14 cellular contexts compared by ENCODE assay signal in genomic region chr6:46921731-46922130, GRCh38. TPM values are rescaled to one million over a fixed set of nuclear protein-coding genes. Genes with fewer than 3 reads are reported as not detected.
A peak's percentile ranks its signal among the peaks of the same experiment; 100 is the strongest.
DNase-seq lines count a peak whose midpoint lies in the region; ATAC-seq and TF ChIP-seq lines count a peak whose summit lies in the region.
"Had no signal": no experiment of that assay in that cellular context is flagged by ENCODE, and none has a peak within 500 bp of the region (broad histone marks: within the 10 kb centered on the region; RNA-seq: fewer than 3 reads in every experiment).

A gene with protein sequence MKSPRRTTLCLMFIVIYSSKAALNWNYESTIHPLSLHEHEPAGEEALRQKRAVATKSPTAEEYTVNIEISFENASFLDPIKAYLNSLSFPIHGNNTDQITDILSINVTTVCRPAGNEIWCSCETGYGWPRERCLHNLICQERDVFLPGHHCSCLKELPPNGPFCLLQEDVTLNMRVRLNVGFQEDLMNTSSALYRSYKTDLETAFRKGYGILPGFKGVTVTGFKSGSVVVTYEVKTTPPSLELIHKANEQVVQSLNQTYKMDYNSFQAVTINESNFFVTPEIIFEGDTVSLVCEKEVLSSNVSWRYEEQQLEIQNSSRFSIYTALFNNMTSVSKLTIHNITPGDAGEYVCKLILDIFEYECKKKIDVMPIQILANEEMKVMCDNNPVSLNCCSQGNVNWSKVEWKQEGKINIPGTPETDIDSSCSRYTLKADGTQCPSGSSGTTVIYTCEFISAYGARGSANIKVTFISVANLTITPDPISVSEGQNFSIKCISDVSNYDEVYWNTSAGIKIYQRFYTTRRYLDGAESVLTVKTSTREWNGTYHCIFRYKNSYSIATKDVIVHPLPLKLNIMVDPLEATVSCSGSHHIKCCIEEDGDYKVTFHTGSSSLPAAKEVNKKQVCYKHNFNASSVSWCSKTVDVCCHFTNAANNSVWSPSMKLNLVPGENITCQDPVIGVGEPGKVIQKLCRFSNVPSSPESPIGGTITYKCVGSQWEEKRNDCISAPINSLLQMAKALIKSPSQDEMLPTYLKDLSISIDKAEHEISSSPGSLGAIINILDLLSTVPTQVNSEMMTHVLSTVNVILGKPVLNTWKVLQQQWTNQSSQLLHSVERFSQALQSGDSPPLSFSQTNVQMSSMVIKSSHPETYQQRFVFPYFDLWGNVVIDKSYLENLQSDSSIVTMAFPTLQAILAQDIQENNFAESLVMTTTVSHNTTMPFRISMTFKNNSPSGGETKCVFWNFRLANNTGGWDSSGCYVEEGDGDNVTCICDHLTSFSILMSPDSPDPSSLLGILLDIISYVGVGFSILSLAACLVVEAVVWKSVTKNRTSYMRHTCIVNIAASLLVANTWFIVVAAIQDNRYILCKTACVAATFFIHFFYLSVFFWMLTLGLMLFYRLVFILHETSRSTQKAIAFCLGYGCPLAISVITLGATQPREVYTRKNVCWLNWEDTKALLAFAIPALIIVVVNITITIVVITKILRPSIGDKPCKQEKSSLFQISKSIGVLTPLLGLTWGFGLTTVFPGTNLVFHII (N-terminal part only) (minus strand): TSS chr6:46921938. CDS start chr6:46906762, 15,176 bp downstream.

- DNase-seq in glomerular endothelial cell (ENCODE audit: extremely low read depth, low read depth, low spot score) (no peak), mucosa of gallbladder (ENCODE audit: low spot score) (no peak), testis (no peak), NCI-H510A (lab: John Stamatoyannopoulos, UW) (no peak), smooth muscle cell (lab: John Stamatoyannopoulos, UW; ENCODE audit: unreplicated experiment) (no peak)
- DNase-seq in activated naive CD4-positive, alpha-beta T cell treated with anti-CD3 and anti-CD28 coated beads, Interleukin-2, amount 10 ng/mL, durations not matched to agents 7 days and 5 days, result no peak
- DNase-seq: activated CD4-positive, alpha-beta memory T cell treated with anti-CD3 and anti-CD28 coated beads for 36 hours; amniotic stem cell; KBM-7; NCI-H226 had no signal

- TF ChIP-seq CTCF in brain (conservative IDR thresholded peaks at IDR 0.05) (no peak), testis (IDR thresholded peaks at IDR 0.05) (no peak), smooth muscle cell (IDR thresholded peaks at IDR 0.05; ENCODE audit: borderline replicate concordance, insufficient read depth, poor library complexity, severe bottlenecking) (no peak)

- H3K36me3 Mint-ChIP-seq in brain, result no peaks in the 10 kb centered on the region
- H3K36me3 Mint-ChIP-seq in activated naive CD4-positive, alpha-beta T cell treated with anti-CD3 and anti-CD28 coated beads, Interleukin-2, amount 10 ng/mL, durations not matched to agents 7 days and 5 days, result no peaks in the 10 kb centered on the region
- H3K36me3 Mint-ChIP-seq: activated CD4-positive, alpha-beta memory T cell treated with anti-CD3 and anti-CD28 coated beads for 36 hours had no signal

- no peak for TF ChIP-seq POLR2A in testis (IDR thresholded peaks at IDR 0.05)

- H3K9me3 Mint-ChIP-seq in brain, result peaks cover 0 to 4% (median 0%) of the 10 kb centered on the region in 5 experiments
- H3K9me3 Mint-ChIP-seq in activated naive CD4-positive, alpha-beta T cell treated with anti-CD3 and anti-CD28 coated beads, Interleukin-2, amount 10 ng/mL, durations not matched to agents 7 days and 5 days, result no peaks in the 10 kb centered on the region
- H3K9me3 Mint-ChIP-seq: activated CD4-positive, alpha-beta memory T cell treated with anti-CD3 and anti-CD28 coated beads for 36 hours; activated T-helper 1 cell treated with anti-CD3 and anti-CD28 coated beads, Interleukin-12 subunit alpha, Interleukin-12 subunit beta, Interleukin-2, Interleukin-4 antibody, amounts not matched to agents 30 ng/mL and 10 ng/mL and 1 ng/mL, durations not matched to agents 14 hours and 24 hours and 36 hours had no signal

- 70 to 75% methylated on average over 13 of the region's 13 CpGs for WGBS in testis, 2 donors
- WGBS in smooth muscle cell (ENCODE audit: low lambda C conversion rate), result 94% methylated on average over 13 of the region's 13 CpGs

- H3K27me3 ChIP-seq in testis, result no peaks in the 10 kb centered on the region
- H3K27me3 ChIP-seq in smooth muscle cell (ENCODE audit: low read depth), result no peaks in the 10 kb centered on the region

- no peaks in the 10 kb centered on the region for H3F3A ChIP-seq in smooth muscle cell (ENCODE audit: low read depth)

- H3K9me3 ChIP-seq in testis (no peaks in the 10 kb centered on the region), smooth muscle cell (replicated peaks; ENCODE audit: low read depth) (no peaks in the 10 kb centered on the region)

- intact Hi-C loops in testis (cut with DNase I; ENCODE audit: low total_unique reads), result no loop called here

- no peak within 1 kb of the TSS for H2AFZ ChIP-seq in smooth muscle cell (ENCODE audit: low read depth)

- H3K4me1 ChIP-seq in testis, result peaks cover 11% of the 10 kb centered on the region
- no peaks in the 10 kb centered on the region for H3K4me1 ChIP-seq in smooth muscle cell (ENCODE audit: low read depth)

- no peak within 1 kb of the TSS for H3K9ac ChIP-seq in smooth muscle cell (ENCODE audit: low read depth)

- no peak within 1 kb of the TSS for H3K4me3 Mint-ChIP-seq in brain
- H3K4me3 Mint-ChIP-seq in activated naive CD4-positive, alpha-beta T cell treated with anti-CD3 and anti-CD28 coated beads, Interleukin-2, amount 10 ng/mL, durations not matched to agents 7 days and 5 days, result no peak within 1 kb of the TSS
- H3K4me3 Mint-ChIP-seq: activated CD4-positive, alpha-beta memory T cell treated with anti-CD3 and anti-CD28 coated beads for 36 hours; activated T-helper 1 cell treated with anti-CD3 and anti-CD28 coated beads, Interleukin-12 subunit alpha, Interleukin-12 subunit beta, Interleukin-2, Interleukin-4 antibody, amounts not matched to agents 30 ng/mL and 10 ng/mL and 1 ng/mL, durations not matched to agents 14 hours and 24 hours and 36 hours had no signal

- no peaks in the 10 kb centered on the region for H3K79me2 ChIP-seq in smooth muscle cell (ENCODE audit: low read depth)

- H3K4me3 ChIP-seq in testis (peak within 1 kb of the TSS in 1 of 2 donors; percentile 7), smooth muscle cell (no peak within 1 kb of the TSS)

- no peak within 1 kb of the TSS for H3K27ac Mint-ChIP-seq in brain
- H3K27ac Mint-ChIP-seq in activated naive CD4-positive, alpha-beta T cell treated with anti-CD3 and anti-CD28 coated beads, Interleukin-2, amount 10 ng/mL, durations not matched to agents 7 days and 5 days, result no peak within 1 kb of the TSS
- H3K27ac Mint-ChIP-seq: activated CD4-positive, alpha-beta memory T cell treated with anti-CD3 and anti-CD28 coated beads for 36 hours; activated T-helper 1 cell treated with anti-CD3 and anti-CD28 coated beads, Interleukin-12 subunit alpha, Interleukin-12 subunit beta, Interleukin-2, Interleukin-4 antibody, amounts not matched to agents 30 ng/mL and 10 ng/mL and 1 ng/mL, durations not matched to agents 14 hours and 24 hours and 36 hours had no signal

- H3K27ac ChIP-seq in testis (peak within 1 kb of the TSS in 1 of 2 donors; percentile 28), smooth muscle cell (ENCODE audit: low read depth) (no peak within 1 kb of the TSS)
- H3K27ac ChIP-seq: HL-60 had no signal

- H3K4me1 Mint-ChIP-seq in brain, result peaks cover 6% of the 10 kb centered on the region
- H3K4me1 Mint-ChIP-seq in activated naive CD4-positive, alpha-beta T cell treated with anti-CD3 and anti-CD28 coated beads, Interleukin-2, amount 10 ng/mL, durations not matched to agents 7 days and 5 days, result no peaks in the 10 kb centered on the region

- H3K27me3 Mint-ChIP-seq in brain, result no peaks in the 10 kb centered on the region
- H3K27me3 Mint-ChIP-seq in activated naive CD4-positive, alpha-beta T cell treated with anti-CD3 and anti-CD28 coated beads, Interleukin-2, amount 10 ng/mL, durations not matched to agents 7 days and 5 days, result no peaks in the 10 kb centered on the region

- no peak within 1 kb of the TSS for H3K4me2 ChIP-seq in smooth muscle cell

- no peak for ATAC-seq in GM19455 (IDR thresholded peaks at IDR 0.05; ENCODE audit: unreplicated experiment)

- no peaks in the 10 kb centered on the region for H4K20me1 ChIP-seq in smooth muscle cell (ENCODE audit: low read depth)

- H3K36me3 ChIP-seq in testis (ENCODE audit: low read depth, missing control alignments) (no peaks in the 10 kb centered on the region), smooth muscle cell (ENCODE audit: low read depth) (no peaks in the 10 kb centered on the region)

- CTCF ChIA-PET in activated naive CD4-positive, alpha-beta T cell treated with anti-CD3 and anti-CD28 coated beads, Interleukin-2, amount 10 ng/mL, durations not matched to agents 7 days and 5 days (lab: Charles Lee), result no interaction called here

RNA-seq across cellular contexts. Expression of the gene that starts here (rescaled TPM):
- polyA plus RNA-seq in brain (ENCODE audit: insufficient read depth, low read depth, low replicate concordance), result 10.8 TPM
- total RNA-seq in glomerular endothelial cell, result 495 and 502 TPM in 2 replicates
- total RNA-seq in mucosa of gallbladder, result 10.1 TPM
- total RNA-seq in testis, result 10 to 100 TPM in 1 of 2 donors, 1 to 10 TPM in 1; 8.8 to 12.2 TPM
- polyA plus RNA-seq in testis (ENCODE audit: insufficient read depth, low read depth, low replicate concordance), result 13.1 TPM
- total RNA-seq in smooth muscle cell, result 0.13 TPM in 1 of 2 replicates, not detected in the other
- not detected in 2 replicates for polyA plus RNA-seq in smooth muscle cell
- total RNA-seq: activated CD4-positive, alpha-beta memory T cell treated with anti-CD3 and anti-CD28 coated beads for 36 hours; activated T-helper 1 cell treated with anti-CD3 and anti-CD28 coated beads, Interleukin-12 subunit alpha, Interleukin-12 subunit beta, Interleukin-2, Interleukin-4 antibody, amounts not matched to agents 30 ng/mL and 10 ng/mL and 1 ng/mL, durations not matched to agents 14 hours and 24 hours and 36 hours had no signal

Comparison
In these comparisons a context has a peak if more than half of its experiments do, and no peak if none do; other contexts are left out.
1. RNA of the gene that starts here (total RNA-seq): 495 to 502 TPM in glomerular endothelial cell; 8.8 to 12.2 TPM in testis, 10.1 TPM in mucosa of gallbladder (single experiment) and 0.13 TPM in smooth muscle cell; every median in the first group is over 10 times any median in the second.
2. RNA of the gene that starts here (polyA plus RNA-seq): 13.1 TPM in testis (single experiment) and 10.8 TPM in brain (single experiment); not detected in smooth muscle cell; every median in the first group is over 10 times any median in the second.